20 cellular contexts compared by ENCODE assay signal in the genomic region with DNA sequence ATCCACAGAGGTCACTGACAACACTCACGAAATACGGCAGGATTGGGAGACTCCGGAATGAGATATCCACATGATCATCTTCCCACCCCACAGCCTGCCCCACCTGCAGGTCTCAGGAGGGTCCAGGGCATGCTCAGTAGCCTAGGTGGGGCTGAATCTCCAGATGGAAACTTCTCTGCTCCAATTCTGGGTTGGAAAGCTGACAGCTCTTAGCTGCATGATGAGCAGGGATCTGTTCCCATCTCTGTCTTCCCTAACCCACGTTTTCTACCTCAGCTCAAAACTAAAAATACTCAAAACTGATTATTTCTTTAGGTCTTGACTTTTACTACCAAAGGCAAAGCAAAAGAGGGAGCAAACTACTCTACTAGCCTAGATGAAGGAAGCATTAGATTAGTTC.
DNase-seq lines count a peak whose midpoint lies in the region; ATAC-seq and TF ChIP-seq lines count a peak whose summit lies in the region.
"Had no signal": no experiment of that assay in that cellular context is flagged by ENCODE, and none has a peak within 500 bp of the region (broad histone marks: within the 10 kb centered on the region; RNA-seq: fewer than 3 reads in every experiment).

No MANE protein-coding gene starts in this region.

- H3K36me3 ChIP-seq in heart left ventricle (peaks cover 0 to 30% (median 4%) of the 10 kb centered on the region in 9 donors), ascending aorta (peaks cover 54 to 59% of the 10 kb centered on the region in 2 donors), muscle layer of colon (ENCODE audit: insufficient read depth, low read length) (peaks cover 24% of the 10 kb centered on the region)
- H3K36me3 ChIP-seq: BE2C had no signal

- DNase-seq in heart left ventricle, result no peak
- DNase-seq in Right ventricle myocardium superior, result no peak
- no peak for DNase-seq in ascending aorta (ENCODE audit: low spot score in 2 of 2)
- DNase-seq in type B pancreatic cell (ENCODE audit: extremely low spot score, unreplicated experiment), result no peak
- DNase-seq in stimulated activated naive CD4-positive, alpha-beta T cell treated with Interleukin-2 at 50 U/mL for 16 hours (lab: John Stamatoyannopoulos, UW), result no peak
- DNase-seq in activated CD8-positive, alpha-beta memory T cell treated with anti-CD3 and anti-CD28 coated beads, Interleukin-2, amount 50 U/mL, for 48 hours, result no peak
- DNase-seq: 8988T; BE2C; CD8-positive, alpha-beta memory T cell; DND-41; GDM1; GM23248; HCEC 1CT; MV-4-11; NCI-H1930; RPMI8226 had no signal

- H3K9ac ChIP-seq in muscle layer of colon (ENCODE audit: low read length), result peak overlapping the region; percentile 20
- H3K9ac ChIP-seq: GM23248 had no signal

- TF ChIP-seq CTCF in heart left ventricle (IDR thresholded peaks at IDR 0.05) (no peak), ascending aorta (IDR thresholded peaks at IDR 0.05) (no peak), type B pancreatic cell (conservative IDR thresholded peaks at IDR 0.05) (no peak)

- H3K9me3 ChIP-seq in heart left ventricle (no peaks in the 10 kb centered on the region), ascending aorta (no peaks in the 10 kb centered on the region), muscle layer of colon (ENCODE audit: low read length) (no peaks in the 10 kb centered on the region)
- H3K9me3 ChIP-seq: BE2C had no signal

- H3K27ac ChIP-seq in heart left ventricle (peak overlapping the region in 11 of 12 donors; percentile 40 to 94 (median 84)), ascending aorta (peak overlapping the region; percentile 93 to 96), muscle layer of colon (ENCODE audit: low read depth, low read length) (peak overlapping the region; percentile 62)
- H3K27ac ChIP-seq: GM23248 had no signal

- H3K4me3 Mint-ChIP-seq in type B pancreatic cell, result no peak overlapping the region
- H3K4me3 Mint-ChIP-seq: CD8-positive, alpha-beta memory T cell had no signal

- TF ChIP-seq POLR2A in heart left ventricle (IDR thresholded peaks at IDR 0.05), result no peak

- H3K27me3 ChIP-seq in heart left ventricle (no peaks in the 10 kb centered on the region), ascending aorta (no peaks in the 10 kb centered on the region), muscle layer of colon (ENCODE audit: control insufficient read depth in 1 of 2, insufficient read depth in 2 of 2, low read length in 2 of 2) (no peaks in the 10 kb centered on the region)
- H3K27me3 ChIP-seq: BE2C had no signal

- H3K27me3 Mint-ChIP-seq in type B pancreatic cell, result no peaks in the 10 kb centered on the region

- H3K27ac Mint-ChIP-seq in type B pancreatic cell, result peak overlapping the region; percentile 64
- H3K27ac Mint-ChIP-seq: CD8-positive, alpha-beta memory T cell; IgD-negative memory B cell had no signal

- H3K4me1 ChIP-seq in heart left ventricle (peaks cover 25 to 98% (median 69%) of the 10 kb centered on the region in 12 donors), ascending aorta (peaks cover 37 to 88% of the 10 kb centered on the region in 2 donors), muscle layer of colon (ENCODE audit: insufficient read depth, low read length) (peaks cover 83% of the 10 kb centered on the region)
- H3K4me1 ChIP-seq: BE2C had no signal

- ATAC-seq in heart left ventricle (no peak), Right ventricle myocardium superior (ENCODE audit: poor library complexity) (no peak), HG03565 (IDR thresholded peaks at IDR 0.05; ENCODE audit: unreplicated experiment) (no peak)

- no peaks in the 10 kb centered on the region for H3K36me3 Mint-ChIP-seq in type B pancreatic cell
- H3K36me3 Mint-ChIP-seq: CD8-positive, alpha-beta memory T cell had no signal

- WGBS in heart left ventricle, 4 donors, result 76 to 78% (median 77%) methylated on average over 4 of the region's 4 CpGs

- H3K4me3 ChIP-seq in heart left ventricle, result no peak overlapping the region
- peak overlapping the region in 1 of 2 donors; percentile 11 for H3K4me3 ChIP-seq in ascending aorta
- H3K4me3 ChIP-seq in muscle layer of colon (ENCODE audit: low read depth in 1 of 2, low read length in 2 of 2), result no peak overlapping the region
- H3K4me3 ChIP-seq: GM12878, GM23248 had no signal

- no peaks in the 10 kb centered on the region for H3K9me3 Mint-ChIP-seq in type B pancreatic cell
- H3K9me3 Mint-ChIP-seq: CD8-positive, alpha-beta memory T cell; IgD-negative memory B cell had no signal

- H3K4me1 Mint-ChIP-seq in type B pancreatic cell (ENCODE audit: unreplicated experiment), result no peaks in the 10 kb centered on the region

- intact Hi-C loops in heart left ventricle (cut with DNase I), result no loop called here
- intact Hi-C loops in Right ventricle myocardium superior (cut with DNase I), result no loop called here
- intact Hi-C loops in ascending aorta (cut with DNase I), result no loop called here
